18 cellular contexts compared by ENCODE assay signal in the genomic region with DNA sequence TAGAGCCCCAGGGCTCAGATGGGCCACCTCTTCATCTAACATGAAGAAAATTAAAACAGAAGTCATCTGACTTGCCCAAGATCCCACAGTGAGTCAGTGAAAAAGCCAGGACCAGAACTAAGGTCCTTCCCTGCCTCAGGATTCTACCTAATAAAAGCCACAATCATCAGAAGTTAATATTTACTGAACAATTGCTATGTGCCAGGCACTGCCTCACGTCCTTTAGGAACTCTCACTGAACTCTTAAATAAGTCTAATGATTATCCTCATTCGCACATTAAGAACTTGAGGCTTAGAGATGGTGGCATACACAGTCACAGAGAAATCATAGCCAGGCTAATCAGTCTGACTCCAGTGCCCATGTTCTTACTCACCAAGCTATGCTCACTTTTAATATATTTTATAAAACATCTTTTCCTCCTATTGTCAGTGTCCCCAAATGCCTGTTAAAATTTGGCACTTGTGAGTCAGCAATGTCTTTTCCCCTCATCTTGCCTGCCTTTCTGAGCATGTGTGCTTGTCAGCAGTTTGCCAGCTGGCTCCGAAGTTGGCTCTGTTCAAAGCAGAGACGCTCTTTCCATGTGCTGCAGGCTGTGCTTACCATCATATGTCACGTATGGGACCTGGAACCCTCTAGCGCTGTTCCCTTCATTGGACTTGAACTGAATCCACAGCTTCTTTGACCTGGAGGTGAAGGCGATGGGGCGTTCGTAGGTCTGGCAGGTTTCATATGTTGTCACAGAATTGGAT. TPM values are rescaled to one million over a fixed set of nuclear protein-coding genes. Genes with fewer than 3 reads are reported as not detected.
DNase-seq lines count a peak whose midpoint lies in the region; ATAC-seq and TF ChIP-seq lines count a peak whose summit lies in the region.
"Had no signal": no experiment of that assay in that cellular context is flagged by ENCODE, and none has a peak within 500 bp of the region (broad histone marks: within the 10 kb centered on the region; RNA-seq: fewer than 3 reads in every experiment).

No MANE protein-coding gene starts in this region.

- no peaks in the 10 kb centered on the region for H3K36me3 Mint-ChIP-seq in activated naive CD4-positive, alpha-beta T cell treated with anti-CD3 and anti-CD28 coated beads, Interleukin-2, amount 50 U/mL, for 72 hours

- no peaks in the 10 kb centered on the region for H3K9me3 Mint-ChIP-seq in activated naive CD4-positive, alpha-beta T cell treated with anti-CD3 and anti-CD28 coated beads, Interleukin-2, amount 50 U/mL, for 72 hours
- H3K9me3 Mint-ChIP-seq: H9 had no signal

- DNase-seq in AG10803 (ENCODE audit: low read depth) (peak; percentile 28), NCI-H446 (lab: John Stamatoyannopoulos, UW) (peak; percentile 48 to 87), cerebellar nuclear complex (lab: John Stamatoyannopoulos, UW) (peak; percentile 17 to 37), renal cortical epithelial cell (ENCODE audit: low read depth) (peak; percentile 83), HUDEP-2 (lab: John Stamatoyannopoulos, UW; ENCODE audit: unreplicated experiment in 76 of 76) (no peak)
- DNase-seq in activated naive CD4-positive, alpha-beta T cell treated with anti-CD3 and anti-CD28 coated beads, Interleukin-2, amount 50 U/mL, for 72 hours (ENCODE audit: low spot score in 2 of 2), result no peak
- DNase-seq: DND-41, H9, Kasumi-1, MG63, NCI-H1048, NCI-H1436, NCI-H2029 treated with DMSO at 0.1 percent for 48 hours, NCI-H2171 had no signal

- no peak overlapping the region for H3K4me3 ChIP-seq in AG10803 (ENCODE audit: low read length)
- H3K4me3 ChIP-seq: MG63 had no signal

- ATAC-seq in activated naive CD4-positive, alpha-beta T cell treated with anti-CD3 and anti-CD28 coated beads, Interleukin-2, amount 50 U/mL, for 72 hours, result no peak
- no peak for ATAC-seq in HG03045 (IDR thresholded peaks at IDR 0.05; ENCODE audit: unreplicated experiment)
- ATAC-seq: Panc1, Right ventricle myocardium inferior had no signal

- TF ChIP-seq CTCF in AG10803 (conservative IDR thresholded peaks at IDR 0.05; ENCODE audit: low read length), result no peak

- H3K27ac Mint-ChIP-seq in activated naive CD4-positive, alpha-beta T cell treated with anti-CD3 and anti-CD28 coated beads, Interleukin-2, amount 50 U/mL, for 72 hours, result no peak overlapping the region
- H3K27ac Mint-ChIP-seq: B cell, H9 had no signal

RNA-seq across cellular contexts. Expression of a gene that starts 21.5 kb away (rescaled TPM):
- 2.7 and 16.8 TPM in 2 replicates for total RNA-seq in renal cortical epithelial cell
- total RNA-seq in activated naive CD4-positive, alpha-beta T cell treated with anti-CD3 and anti-CD28 coated beads, Interleukin-2, amount 50 U/mL, for 72 hours, result 1 to 10 TPM; 2.3 to 3.0 TPM

Comparison
In these comparisons a context has a peak if more than half of its experiments do, and no peak if none do; other contexts are left out.
1. DNase-seq: peak in AG10803 (single experiment), NCI-H446 (2 of 2), cerebellar nuclear complex (2 of 2) and renal cortical epithelial cell (single experiment); none in HUDEP-2 (0 of 76) and activated naive CD4-positive, alpha-beta T cell treated with anti-CD3 and anti-CD28 coated beads, Interleukin-2, amount 50 U/mL, for 72 hours (0 of 2).